14 cellular contexts compared by ENCODE assay signal in the genomic region with DNA sequence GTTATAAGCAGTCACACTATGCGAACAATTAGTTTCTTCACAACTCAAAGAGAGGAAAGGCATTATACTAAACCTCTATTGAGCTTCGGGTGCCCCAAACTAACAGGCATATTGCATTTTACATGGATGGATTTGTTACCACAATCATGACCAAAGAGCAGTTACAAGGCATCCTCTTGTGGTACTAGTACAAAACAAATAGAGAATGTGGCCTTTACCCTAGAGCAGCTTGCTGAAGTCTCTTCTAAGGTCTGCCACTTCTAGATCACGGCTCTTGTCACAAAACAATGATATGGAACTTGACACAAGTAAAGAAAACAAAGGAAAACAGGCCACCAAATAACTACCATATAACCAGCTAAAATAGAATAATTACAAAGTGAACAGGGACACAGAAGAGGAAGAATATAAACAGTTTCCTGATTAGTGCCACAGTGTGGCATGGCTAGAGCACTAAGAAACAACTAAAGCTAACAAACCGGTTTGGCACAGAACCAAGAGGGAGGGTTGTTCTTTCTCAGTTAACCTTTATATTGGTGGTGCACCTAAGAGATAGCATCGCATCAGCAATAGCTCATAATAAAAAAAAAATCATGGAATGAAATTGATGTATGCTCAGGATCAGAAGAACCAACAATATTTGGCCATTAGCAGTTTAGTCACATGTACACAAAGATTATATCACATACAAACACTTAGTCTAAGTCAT.
A peak's percentile ranks its signal among the peaks of the same experiment; 100 is the strongest.
DNase-seq lines count a peak whose midpoint lies in the region; ATAC-seq, FAIRE-seq and TF ChIP-seq lines count a peak whose summit lies in the region.
"Had no signal": no experiment of that assay in that cellular context is flagged by ENCODE, and none has a peak within 500 bp of the region (broad histone marks: within the 10 kb centered on the region; RNA-seq: fewer than 3 reads in every experiment).

No MANE protein-coding gene starts in this region.

- POLR2A ChIA-PET in endothelial cell of umbilical vein (lab: Charles Lee): no interaction called here

- TF ChIP-seq CTCF in endothelial cell of umbilical vein (IDR thresholded peaks at IDR 0.05; ENCODE audit: extremely low read depth in 1 of 2, insufficient read depth in 1 of 2, low read depth in 1 of 2, low read length in 2 of 2) (no peak), transverse colon (IDR thresholded peaks at IDR 0.05) (no peak), omental fat pad (IDR thresholded peaks at IDR 0.05) (no peak), GM13976 (IDR thresholded peaks at IDR 0.05; ENCODE audit: borderline replicate concordance, control extremely low read depth, extremely low read depth, insufficient read depth, missing control alignments) (no peak)

- FAIRE-seq in endothelial cell of umbilical vein (lab: Jason Lieb, UNC): no peak

- no peaks in the 10 kb centered on the region for H3K27me3 ChIP-seq in endothelial cell of umbilical vein (ENCODE audit: control insufficient read depth in 2 of 2, insufficient read depth in 2 of 2, low read length in 2 of 2)
- no peaks in the 10 kb centered on the region for H3K27me3 ChIP-seq in transverse colon
- H3K27me3 ChIP-seq: cardiac muscle cell had no signal

- CTCF ChIA-PET in endothelial cell of umbilical vein (lab: Charles Lee): interaction anchor here (0.7 to 1.5 kb wide), 3 partner anchors 9 to 27 kb away, joined by 3 read pairs; no protein-coding TSS in a partner anchor

- no TSS peak for BruUV-seq in endothelial cell of umbilical vein (replicated peaks; lab: Mats Ljungman, UMichigan)

- DNase-seq in SHP77 (lab: John Stamatoyannopoulos, UW) (peak; percentile 19 to 52), SHP77 treated with DMSO at 0.1 percent for 48 hours (lab: John Stamatoyannopoulos, UW) (no peak), NCI-H69 (lab: John Stamatoyannopoulos, UW) (peak; percentile 78), endothelial cell of umbilical vein (ENCODE audit: low read depth, low spot score) (no peak), transverse colon (peak; percentile 51), omental fat pad (ENCODE audit: low spot score) (no peak), GM13976 (ENCODE audit: low spot score) (no peak), NCI-H526 (lab: John Stamatoyannopoulos, UW) (no peak)
- DNase-seq: activated CD4-positive, alpha-beta T cell treated with anti-CD3 and anti-CD28 coated beads for 36 hours; activated naive CD8-positive, alpha-beta T cell treated with anti-CD3 and anti-CD28 coated beads, Interleukin-2, amount 10 ng/mL, durations not matched to agents 7 days and 5 days; midbrain; MV-4-11; NCI-H2227 treated with DMSO at 0.1 percent for 48 hours had no signal

- in situ Hi-C loops in transverse colon (cut with MboI; ENCODE audit: low pct_ligation_motif_present in 1 of 4, low pct_unique_long_range_greater_than_20kb in 1 of 4, low sequenced_read_pairs in 3 of 4): no loop called here
- in situ Hi-C loops in GM13976 (cut with MboI; ENCODE audit: low sequenced_read_pairs, unreplicated experiment): no loop called here

- ATAC-seq in omental fat pad (ENCODE audit: low FRiP score): no peak
- ATAC-seq: activated CD4-positive, alpha-beta T cell treated with anti-CD3 and anti-CD28 coated beads for 36 hours had no signal

- H3K9me3 ChIP-seq in endothelial cell of umbilical vein (replicated peaks; ENCODE audit: control insufficient read depth, insufficient read depth, low read length) (no peaks in the 10 kb centered on the region), transverse colon (no peaks in the 10 kb centered on the region)

- H3K4me1 ChIP-seq in endothelial cell of umbilical vein (ENCODE audit: control insufficient read depth, extremely low read depth, insufficient read depth, low read length) (no peaks in the 10 kb centered on the region), transverse colon (peaks cover 0 to 12% (median 3%) of the 10 kb centered on the region in 4 donors)

- H3K4me3 ChIP-seq in endothelial cell of umbilical vein (replicated peaks in 1 of 3; ENCODE audit: insufficient read depth in 1 of 3, low read depth in 1 of 3, low read length in 3 of 3) (no peak overlapping the region), transverse colon (no peak overlapping the region)
- H3K4me3 ChIP-seq: cardiac muscle cell had no signal

- intact Hi-C loops in endothelial cell of umbilical vein (cut with micrococcal nuclease) (no loop called here), transverse colon (cut with DNase I; ENCODE audit: low total_unique reads) (no loop called here)

- H3K79me2 ChIP-seq in endothelial cell of umbilical vein (ENCODE audit: control insufficient read depth, insufficient read depth, low read length): no peaks in the 10 kb centered on the region

- no peak for TF ChIP-seq EP300 in transverse colon (IDR thresholded peaks at IDR 0.05; ENCODE audit: low read depth)

- H3K9me1 ChIP-seq in endothelial cell of umbilical vein (replicated peaks; ENCODE audit: control insufficient read depth, extremely low read depth, insufficient read depth, low read length): no peaks in the 10 kb centered on the region

- 53 to 65% methylated on average over 4 to 5 of the region's 5 CpGs for WGBS in transverse colon (ENCODE audit: low coverage in 1 of 2), 2 donors

- H2AFZ ChIP-seq in endothelial cell of umbilical vein (ENCODE audit: low read depth, low read length): peak overlapping the region; percentile 5

- H3K4me2 ChIP-seq in endothelial cell of umbilical vein (ENCODE audit: insufficient read depth, low read length): no peak overlapping the region

- no peak overlapping the region for H3K9ac ChIP-seq in endothelial cell of umbilical vein (replicated peaks; ENCODE audit: extremely low read depth, insufficient read depth, low read length)

- TF ChIP-seq POLR2A in endothelial cell of umbilical vein (IDR thresholded peaks at IDR 0.05; ENCODE audit: low read depth, low read length): no peak
- no peak for TF ChIP-seq POLR2A in transverse colon (IDR thresholded peaks at IDR 0.05)

- H3K27ac ChIP-seq in endothelial cell of umbilical vein (ENCODE audit: insufficient read depth, low read depth, low read length) (no peak overlapping the region), transverse colon (peak overlapping the region in 3 of 4 donors; percentile 15 to 63 (median 40))
- H3K27ac ChIP-seq: cardiac muscle cell had no signal

- H3K36me3 ChIP-seq in endothelial cell of umbilical vein (ENCODE audit: control insufficient read depth in 2 of 2, extremely low read depth in 1 of 2, insufficient read depth in 2 of 2, low read length in 2 of 2) (no peaks in the 10 kb centered on the region), transverse colon (no peaks in the 10 kb centered on the region)
- H3K36me3 ChIP-seq: cardiac muscle cell had no signal

- dilution Hi-C loops in endothelial cell of umbilical vein (cut with MboI; ENCODE audit: extremely low pct_ligation_motif_present, low sequenced_read_pairs): no loop called here

- no peaks in the 10 kb centered on the region for H4K20me1 ChIP-seq in endothelial cell of umbilical vein (replicated peaks; ENCODE audit: control insufficient read depth, extremely low read depth, insufficient read depth, low read length)

TF ChIP-seq in endothelial cell of umbilical vein, 7 proteins besides CTCF, POLR2A, EP300 and RAD21:
- TF ChIP-seq GATA2 (IDR thresholded peaks at IDR 0.05; ENCODE audit: insufficient read depth, insufficient read length, low read depth, low read length) (no peak), POLR2AphosphoS5 (IDR thresholded peaks at IDR 0.05; ENCODE audit: insufficient read depth, low read depth, low read length) (no peak), JUN (IDR thresholded peaks at IDR 0.05; ENCODE audit: borderline replicate concordance, insufficient read depth, insufficient read length, low read depth) (no peak), EZH2 (IDR thresholded peaks at IDR 0.05; ENCODE audit: borderline replicate concordance, low read depth, low read length, severe bottlenecking) (no peak), MYC (IDR thresholded peaks at IDR 0.05; ENCODE audit: low read depth, low read length) (no peak)
TF ChIP-seq in endothelial cell of umbilical vein: peak in this region for 0.

Comparison
In these comparisons a context has a peak if more than half of its experiments do, and no peak if none do; other contexts are left out.
1. DNase-seq: peak in SHP77 (2 of 2), NCI-H69 (single experiment) and transverse colon (single experiment); none in SHP77 treated with DMSO at 0.1 percent for 48 hours (single experiment), endothelial cell of umbilical vein (single experiment), omental fat pad (single experiment), GM13976 (single experiment) and NCI-H526 (0 of 2).